Comparison of ENCODE assay signal across 8 cellular contexts in the genomic region with DNA sequence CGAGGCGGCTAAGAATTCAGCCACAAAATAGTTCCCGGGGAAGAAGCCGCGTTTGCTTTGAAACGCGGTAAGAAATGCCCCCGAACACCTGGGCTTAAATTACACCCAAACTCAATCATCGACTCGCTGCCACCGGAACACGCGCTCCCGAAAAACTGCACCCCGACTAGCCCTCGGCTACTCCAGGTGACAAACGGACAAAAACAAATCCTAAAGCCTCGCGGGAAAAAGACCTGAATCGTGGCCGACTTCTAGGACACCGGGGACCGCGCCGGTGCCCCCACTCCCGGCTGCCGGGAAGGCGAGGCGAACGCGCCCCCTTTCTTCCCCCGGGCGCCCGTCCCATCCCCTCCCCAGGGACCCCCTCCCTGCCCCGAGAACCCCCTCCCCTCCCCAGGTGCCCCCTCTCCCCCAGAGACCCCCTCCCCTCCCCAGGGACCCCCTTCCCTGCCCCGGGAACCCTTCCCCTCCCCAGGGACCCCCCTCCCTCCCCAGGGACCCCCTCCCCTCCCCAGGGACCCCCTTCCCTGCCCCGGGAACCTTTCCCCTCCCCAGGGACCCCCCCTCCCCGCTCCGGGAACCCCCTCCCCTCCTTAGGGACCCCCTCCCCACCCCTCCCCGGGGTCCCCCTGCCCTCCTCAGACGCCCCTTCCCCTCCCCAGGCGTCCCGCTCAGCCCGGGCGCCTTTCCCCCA. TPM values are rescaled to one million over a fixed set of nuclear protein-coding genes. Genes with fewer than 3 reads are reported as not detected.
A peak's percentile ranks its signal among the peaks of the same experiment; 100 is the strongest.
DNase-seq lines count a peak whose midpoint lies in the region; ATAC-seq and TF ChIP-seq lines count a peak whose summit lies in the region.

No MANE protein-coding gene starts in this region.

- no peaks in the 10 kb centered on the region for H3K27me3 ChIP-seq in CD4-positive, alpha-beta memory T cell (ENCODE audit: insufficient read depth, low read length)
- H3K27me3 ChIP-seq in OCI-LY3 (ENCODE audit: low read depth, low read length), result peaks cover 9% of the 10 kb centered on the region

- peak overlapping the region in 1 of 2 donors; percentile 67 for H3K4me3 ChIP-seq in CD4-positive, alpha-beta memory T cell (ENCODE audit: low read length in 2 of 2)
- peak overlapping the region; percentile 97 for H3K4me3 ChIP-seq in OCI-LY3 (ENCODE audit: low read length)
- peak overlapping the region; percentile 58 for H3K4me3 ChIP-seq in epithelial cell of esophagus (ENCODE audit: low read length)

- H3K9me3 Mint-ChIP-seq in CD4-positive, alpha-beta memory T cell, result peaks cover 0 to 6% (median 3%) of the 10 kb centered on the region in 8 donors
- no peaks in the 10 kb centered on the region for H3K9me3 Mint-ChIP-seq in osteocyte (ENCODE audit: unreplicated experiment)

- intact Hi-C loops in CD4-positive, alpha-beta memory T cell (cut with micrococcal nuclease), result loop anchor here (5.0 kb wide), 1 partner anchor 73 kb away; no protein-coding TSS in a partner anchor

- H3K4me3 Mint-ChIP-seq in CD4-positive, alpha-beta memory T cell, result peak overlapping the region; percentile 74 to 88 (median 82)
- peak overlapping the region; percentile 81 for H3K4me3 Mint-ChIP-seq in osteocyte (ENCODE audit: unreplicated experiment)

- peaks cover 6 to 16% of the 10 kb centered on the region in 2 donors for H3K36me3 Mint-ChIP-seq in CD4-positive, alpha-beta memory T cell
- H3K36me3 Mint-ChIP-seq in osteocyte (ENCODE audit: unreplicated experiment), result peaks cover 4% of the 10 kb centered on the region

- POLR2A ChIA-PET in CD4-positive, alpha-beta memory T cell (lab: Charles Lee; ENCODE audit: partially characterized antibody), result interaction anchor here (0.6 to 2.9 kb wide), 7 partner anchors 11 to 514 kb away, joined by 3 to 22 read pairs (median 3); partner anchors contain the start of genes AURKAIP1 and CCNL2

- no peaks in the 10 kb centered on the region; the same call in 1 of the 2 replicates for H4K20me1 ChIP-seq in OCI-LY3 (ENCODE audit: insufficient read depth, low read length)

- H3K79me2 ChIP-seq in OCI-LY3 (ENCODE audit: low read length), result peaks cover 35% of the 10 kb centered on the region

- peak overlapping the region; percentile 73; the same call in 1 of the 2 replicates for H2AFZ ChIP-seq in OCI-LY3 (ENCODE audit: low read depth, low read length)

- H3K9ac ChIP-seq in OCI-LY3 (ENCODE audit: low read length), result peak overlapping the region; percentile 79

- peaks cover 3 to 18% (median 8%) of the 10 kb centered on the region in 4 donors for H3K4me1 Mint-ChIP-seq in CD4-positive, alpha-beta memory T cell
- peaks cover 10% of the 10 kb centered on the region for H3K4me1 Mint-ChIP-seq in osteocyte (ENCODE audit: unreplicated experiment)

- ATAC-seq in GM18502 (IDR thresholded peaks at IDR 0.05; ENCODE audit: poor library complexity, unreplicated experiment) (no peak), GM21529 (IDR thresholded peaks at IDR 0.05; ENCODE audit: unreplicated experiment) (no peak)

- peak overlapping the region in 5 of 7 donors; percentile 77 to 83 (median 79) for H3K27ac Mint-ChIP-seq in CD4-positive, alpha-beta memory T cell
- H3K27ac Mint-ChIP-seq in osteocyte (ENCODE audit: unreplicated experiment), result peak overlapping the region; percentile 59

- peaks cover 0 to 4% of the 10 kb centered on the region in 2 donors for H3K9me3 ChIP-seq in CD4-positive, alpha-beta memory T cell (ENCODE audit: control insufficient read depth in 1 of 2, low read length in 2 of 2)
- no peaks in the 10 kb centered on the region for H3K9me3 ChIP-seq in OCI-LY3 (ENCODE audit: insufficient read depth, low read length)

- peaks cover 11% of the 10 kb centered on the region for H3K4me1 ChIP-seq in CD4-positive, alpha-beta memory T cell (ENCODE audit: insufficient read depth, low read length)
- H3K4me1 ChIP-seq in OCI-LY3 (ENCODE audit: low read length), result peaks cover 5% of the 10 kb centered on the region

- peaks cover 3 to 5% of the 10 kb centered on the region in 2 donors for H3K27me3 Mint-ChIP-seq in CD4-positive, alpha-beta memory T cell
- peaks cover 4% of the 10 kb centered on the region for H3K27me3 Mint-ChIP-seq in osteocyte (ENCODE audit: unreplicated experiment)

- H3K36me3 ChIP-seq in CD4-positive, alpha-beta memory T cell (ENCODE audit: insufficient read depth, low read length), result no peaks in the 10 kb centered on the region
- H3K36me3 ChIP-seq in OCI-LY3 (replicated peaks; ENCODE audit: low read depth, low read length), result peaks cover 15% of the 10 kb centered on the region

- H3K27ac ChIP-seq in CD4-positive, alpha-beta memory T cell (ENCODE audit: low read depth, low read length), result peak overlapping the region; percentile 71
- H3K27ac ChIP-seq in OCI-LY3 (ENCODE audit: low read length), result peak overlapping the region; percentile 44; the same call in 1 of the 2 replicates

- CTCF ChIA-PET in CD4-positive, alpha-beta memory T cell (lab: Charles Lee; ENCODE audit: partially characterized antibody), result no interaction called here

- TF ChIP-seq CTCF in OCI-LY3 (IDR thresholded peaks at IDR 0.05; ENCODE audit: low read depth, low read length) (no peak), epithelial cell of esophagus (IDR thresholded peaks at IDR 0.05; ENCODE audit: insufficient read depth, low read depth, low read length, missing control alignments) (no peak), osteocyte (IDR thresholded peaks at IDR 0.05) (no peak)

- H3K4me2 ChIP-seq in OCI-LY3 (ENCODE audit: low read length), result peak overlapping the region; percentile 83

- no peak for DNase-seq in CD4-positive, alpha-beta memory T cell
- DNase-seq in epithelial cell of esophagus (ENCODE audit: low read depth) (no peak), osteocyte (ENCODE audit: extremely low spot score, unreplicated experiment) (no peak), NCI-H2171 treated with DMSO at 0.1 percent for 48 hours (lab: John Stamatoyannopoulos, UW) (no peak), SW480 (ENCODE audit: low spot score) (no peak)

RNA-seq across cellular contexts. Expression of gene C1orf159, which starts 0.6 kb away (rescaled TPM):
- 10 to 100 TPM; 15.0 to 15.1 TPM for total RNA-seq in CD4-positive, alpha-beta memory T cell
- 1 to 10 TPM; 3.8 to 7.9 TPM for polyA plus RNA-seq in CD4-positive, alpha-beta memory T cell
- 16.9 and 17.9 TPM in 2 replicates for total RNA-seq in osteocyte

RNA-seq across cellular contexts. Expression of gene RNF223, which starts 41.2 kb away (rescaled TPM):
- not detected for total RNA-seq in CD4-positive, alpha-beta memory T cell
- not detected for polyA plus RNA-seq in CD4-positive, alpha-beta memory T cell
- total RNA-seq in osteocyte, result not detected in 2 replicates

RNA-seq across cellular contexts. Expression of gene TTLL10, which starts 58.4 kb away (rescaled TPM):
- not detected for total RNA-seq in CD4-positive, alpha-beta memory T cell
- polyA plus RNA-seq in CD4-positive, alpha-beta memory T cell, result under 1 TPM; 0.27 to 0.45 TPM
- total RNA-seq in osteocyte, result not detected in 2 replicates
